23 cellular contexts compared by ENCODE assay signal in genomic region chr4:64121803-64122202, GRCh38.
"Had no signal": no experiment of that assay in that cellular context is flagged by ENCODE, and none has a peak within 500 bp of the region (broad histone marks: within the 10 kb centered on the region; RNA-seq: fewer than 3 reads in every experiment).

No MANE protein-coding gene starts in this region.

- H3K27me3 ChIP-seq: SJSA1 had no signal

- H3K4me3 ChIP-seq: SJSA1, SK-N-MC had no signal

- ATAC-seq: HepG2, T-cell had no signal

- H3K27ac ChIP-seq: SJSA1, SK-N-MC had no signal

- H3K36me3 ChIP-seq: SJSA1 had no signal

- H3K4me1 ChIP-seq: SJSA1 had no signal

- FAIRE-seq: HepG2 had no signal

- H3K9me3 ChIP-seq: SJSA1 had no signal

- DNase-seq: IMR-90, Karpas-422, KG1, MM.1S, NCI-H1092 treated with DMSO at 0.1 percent for 48 hours, NCI-H1436, NCI-H1694, NCI-H187 treated with DMSO at 0.1 percent for 48 hours, NCI-H2029 treated with DMSO at 0.1 percent for 48 hours, NCI-H2107, NCI-H226, NCI-H446, NCI-H510A, NCI-H524 treated with DMSO at 0.1 percent for 48 hours, NCI-H69, NCI-H774, Right ventricle myocardium superior, SIG-M5, SW 1271, T-cell had no signal
